ENCODE assay signal across 31 cellular contexts in genomic region chr2:165839610-165840009, GRCh38. TPM values are rescaled to one million over a fixed set of nuclear protein-coding genes. Genes with fewer than 3 reads are reported as not detected.
DNase-seq lines count a peak whose midpoint lies in the region; ATAC-seq lines count a peak whose summit lies in the region.
"Had no signal": no experiment of that assay in that cellular context is flagged by ENCODE, and none has a peak within 500 bp of the region (broad histone marks: within the 10 kb centered on the region; RNA-seq: fewer than 3 reads in every experiment).

No MANE protein-coding gene starts in this region.

- no peak for ATAC-seq in activated T-cell treated with anti-CD3 and anti-CD28 coated beads, Interleukin-2, amount 50 U/mL, for 72 hours (replicated peaks in 1 of 2)
- ATAC-seq: activated CD4-positive, CD25-positive, alpha-beta regulatory T cell treated with anti-CD3 and anti-CD28 coated beads, Interleukin-2, amount 50 U/mL, for 24 hours; activated naive CD4-positive, alpha-beta T cell treated with anti-CD3 and anti-CD28 coated beads, Interleukin-2, amount 50 U/mL, for 72 hours; CD8-positive, alpha-beta T cell; heart right ventricle; K562; left colon; right lobe of liver; stimulated activated memory B cell treated with anti-CD40 and anti-IgM and Interleukin-4, amounts not matched to agents 10 μg/mL and 1 μg/mL and 100 μg/mL, for 72 hours had no signal

- no peak overlapping the region for H3K4me3 Mint-ChIP-seq in activated T-cell treated with anti-CD3 and anti-CD28 coated beads, Interleukin-2, amount 50 U/mL, for 72 hours
- H3K4me3 Mint-ChIP-seq: activated CD4-positive, alpha-beta memory T cell treated with anti-CD3 and anti-CD28 coated beads, Interleukin-2, amount 10 ng/mL, durations not matched to agents 7 days and 5 days; B cell; CD8-positive, alpha-beta T cell; neural progenitor cell; stimulated activated memory B cell treated with anti-CD40 and anti-IgM and Interleukin-4, amounts not matched to agents 10 μg/mL and 1 μg/mL and 100 μg/mL, for 72 hours had no signal

- H3K36me3 Mint-ChIP-seq in activated T-cell treated with anti-CD3 and anti-CD28 coated beads, Interleukin-2, amount 50 U/mL, for 72 hours (ENCODE audit: insufficient read depth in 2 of 2), result no peaks in the 10 kb centered on the region
- H3K36me3 Mint-ChIP-seq: activated naive CD4-positive, alpha-beta T cell treated with anti-CD3 and anti-CD28 coated beads, Interleukin-2, amount 50 U/mL, for 72 hours; CD8-positive, alpha-beta T cell; neural progenitor cell had no signal

- no peak for DNase-seq in activated T-cell treated with anti-CD3 and anti-CD28 coated beads, Interleukin-2, amount 50 U/mL, for 72 hours
- no peak for DNase-seq in activated T-cell treated with anti-CD3 and anti-CD28 coated beads, Interleukin-2, amount 50 U/mL, for 1 hour
- DNase-seq in amniotic epithelial cell (ENCODE audit: low read depth) (peak; percentile 19), fibroblast of gingiva (ENCODE audit: low read depth) (peak; percentile 14), DMS153 treated with DMSO at 0.1 percent for 48 hours (lab: John Stamatoyannopoulos, UW; ENCODE audit: unreplicated experiment) (no peak), NCI-H1105 treated with DMSO at 0.1 percent for 48 hours (lab: John Stamatoyannopoulos, UW) (no peak), AML-193 (lab: John Stamatoyannopoulos, UW) (no peak), NOMO-1 (lab: John Stamatoyannopoulos, UW; ENCODE audit: unreplicated experiment in 2 of 2) (no peak)
- DNase-seq: activated CD4-positive, alpha-beta memory T cell treated with anti-CD3 and anti-CD28 coated beads, Interleukin-2, amount 10 ng/mL, durations not matched to agents 7 days and 5 days; activated CD8-positive, alpha-beta memory T cell treated with anti-CD3 and anti-CD28 coated beads, Interleukin-2, amount 50 U/mL, for 48 hours; CD8-positive, alpha-beta T cell; H7; heart right ventricle; left colon; MM.1S; NCI-H1417 treated with DMSO at 0.1 percent for 48 hours; NCI-H2081 treated with DMSO at 0.1 percent for 48 hours; NCI-H345; right lobe of liver; stimulated activated CD4-positive, alpha-beta T cell treated with anti-CD3 and anti-CD28 coated beads, Interleukin-12 subunit alpha, Interleukin-12 subunit beta, amount 100 ng/mL, for 4 hours; stimulated activated CD4-positive, alpha-beta T cell treated with anti-CD3 and anti-CD28 coated beads, Interleukin-4, amount 100 ng/mL, for 4 hours; substantia nigra; T-helper 1 cell had no signal

- no peaks in the 10 kb centered on the region for H3K27me3 Mint-ChIP-seq in activated T-cell treated with anti-CD3 and anti-CD28 coated beads, Interleukin-2, amount 50 U/mL, for 72 hours (ENCODE audit: low read depth)
- H3K27me3 Mint-ChIP-seq: activated CD4-positive, alpha-beta memory T cell treated with anti-CD3 and anti-CD28 coated beads, Interleukin-2, amount 10 ng/mL, durations not matched to agents 7 days and 5 days; B cell; stimulated activated memory B cell treated with anti-CD40 and anti-IgM and Interleukin-4, amounts not matched to agents 10 μg/mL and 1 μg/mL and 100 μg/mL, for 72 hours had no signal

- H3K4me1 Mint-ChIP-seq in activated T-cell treated with anti-CD3 and anti-CD28 coated beads, Interleukin-2, amount 50 U/mL, for 72 hours (ENCODE audit: low read depth), result no peaks in the 10 kb centered on the region
- H3K4me1 Mint-ChIP-seq: activated CD4-positive, alpha-beta memory T cell treated with anti-CD3 and anti-CD28 coated beads, Interleukin-2, amount 10 ng/mL, durations not matched to agents 7 days and 5 days; B cell; stimulated activated memory B cell treated with anti-CD40 and anti-IgM and Interleukin-4, amounts not matched to agents 10 μg/mL and 1 μg/mL and 100 μg/mL, for 72 hours had no signal

- H3K27ac Mint-ChIP-seq in activated T-cell treated with anti-CD3 and anti-CD28 coated beads, Interleukin-2, amount 50 U/mL, for 72 hours, result peak overlapping the region; percentile 49
- H3K27ac Mint-ChIP-seq: activated CD4-positive, alpha-beta memory T cell treated with anti-CD3 and anti-CD28 coated beads, Interleukin-2, amount 10 ng/mL, durations not matched to agents 7 days and 5 days; activated naive CD4-positive, alpha-beta T cell treated with anti-CD3 and anti-CD28 coated beads, Interleukin-2, amount 50 U/mL, for 72 hours; activated T-helper 2 cell treated with anti-CD3 and anti-CD28 coated beads, Interferon-gamma antibody, Interleukin-2, Interleukin-4, amounts not matched to agents 10 μg/mL and 5 μg/mL and 100 μg/mL, durations not matched to agents 14 hours and 24 hours and 36 hours; B cell; CD8-positive, alpha-beta T cell; neural progenitor cell; stimulated activated memory B cell treated with anti-CD40 and anti-IgM and Interleukin-4, amounts not matched to agents 10 μg/mL and 1 μg/mL and 100 μg/mL, for 72 hours had no signal

- no peaks in the 10 kb centered on the region for H3K9me3 Mint-ChIP-seq in activated T-cell treated with anti-CD3 and anti-CD28 coated beads, Interleukin-2, amount 50 U/mL, for 72 hours
- H3K9me3 Mint-ChIP-seq: activated CD4-positive, alpha-beta memory T cell treated with anti-CD3 and anti-CD28 coated beads, Interleukin-2, amount 10 ng/mL, durations not matched to agents 7 days and 5 days; activated naive CD4-positive, alpha-beta T cell treated with anti-CD3 and anti-CD28 coated beads, Interleukin-2, amount 50 U/mL, for 72 hours; activated T-helper 2 cell treated with anti-CD3 and anti-CD28 coated beads, Interferon-gamma antibody, Interleukin-2, Interleukin-4, amounts not matched to agents 10 μg/mL and 5 μg/mL and 100 μg/mL, durations not matched to agents 14 hours and 24 hours and 36 hours; CD8-positive, alpha-beta T cell; neural progenitor cell; stimulated activated memory B cell treated with anti-CD40 and anti-IgM and Interleukin-4, amounts not matched to agents 10 μg/mL and 1 μg/mL and 100 μg/mL, for 72 hours had no signal

RNA-seq across cellular contexts. Expression of gene GALNT3, which starts 45.6 kb away (rescaled TPM):
- 10 to 100 TPM; 13.1 to 16.2 TPM for total RNA-seq in activated T-cell treated with anti-CD3 and anti-CD28 coated beads, Interleukin-2, amount 50 U/mL, for 72 hours
- total RNA-seq: RPMI7951 had no signal

Comparison
In these comparisons a context has a peak if more than half of its experiments do, and no peak if none do; other contexts are left out.
1. DNase-seq: peak in amniotic epithelial cell (single experiment) and fibroblast of gingiva (single experiment); none in activated T-cell treated with anti-CD3 and anti-CD28 coated beads, Interleukin-2, amount 50 U/mL, for 72 hours (0 of 2), activated T-cell treated with anti-CD3 and anti-CD28 coated beads, Interleukin-2, amount 50 U/mL, for 1 hour (single experiment), DMS153 treated with DMSO at 0.1 percent for 48 hours (single experiment), NCI-H1105 treated with DMSO at 0.1 percent for 48 hours (single experiment), AML-193 (0 of 2) and NOMO-1 (0 of 2).